ENCODE assay signal across 1 cellular context in genomic region chrX:100649550-100650356, GRCh38.
TF ChIP-seq lines count a peak whose summit lies in the region.

No MANE protein-coding gene starts in this region.

TF ChIP-seq in HepG2, 621 proteins besides CTCF, POLR2A, EP300 and RAD21 (continued from another document):
- TF ChIP-seq ZNF609 (CRISPR knock-in tag; IDR thresholded peaks at IDR 0.05; ENCODE audit: borderline replicate concordance): peak; percentile 34; the same call in 1 of the 2 replicates
- TF ChIP-seq CEBPG (CRISPR knock-in tag; IDR thresholded peaks at IDR 0.05): peak; percentile 85
- TF ChIP-seq PPARG (CRISPR knock-in tag; conservative IDR thresholded peaks at IDR 0.05): peak; percentile 45; the same call in 1 of the 2 replicates
- no peak for TF ChIP-seq ZNF724P (CRISPR knock-in tag; IDR thresholded peaks at IDR 0.05; ENCODE audit: borderline replicate concordance)
- peak; percentile 40; the same call in 1 of the 2 replicates for TF ChIP-seq SAP130 (CRISPR knock-in tag; IDR thresholded peaks at IDR 0.05; ENCODE audit: low read depth)
- TF ChIP-seq ARID4A (CRISPR knock-in tag; IDR thresholded peaks at IDR 0.05; ENCODE audit: borderline replicate concordance): no peak
TF ChIP-seq in HepG2: peak in this region for 75.
